ENCODE assay signal across 1 cellular context in the genomic region with DNA sequence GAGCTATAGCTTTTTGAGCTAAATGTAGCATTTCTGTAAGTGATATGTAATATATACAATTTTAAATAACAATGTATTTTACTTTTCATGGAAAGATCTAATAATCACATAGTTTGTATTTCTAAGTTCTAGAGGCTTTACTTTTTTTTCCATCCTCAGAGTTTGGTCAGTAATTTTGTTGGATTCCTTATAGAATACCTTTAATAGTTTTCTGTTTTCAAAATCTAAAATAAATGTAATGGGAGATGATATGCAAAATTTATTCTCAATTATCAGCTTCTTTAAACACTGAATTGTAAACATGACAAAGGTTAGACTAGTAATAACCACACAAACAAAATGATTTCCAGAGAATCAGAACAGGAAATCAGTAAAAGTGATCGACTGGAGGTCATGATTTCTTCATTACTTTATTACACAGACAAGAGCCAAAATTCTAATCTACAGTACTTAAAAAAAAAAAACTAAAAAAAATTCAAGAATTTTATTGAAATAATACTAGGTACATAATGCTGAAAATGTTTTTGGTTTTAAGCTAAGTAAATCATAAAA.
TF ChIP-seq lines count a peak whose summit lies in the region.

No MANE protein-coding gene starts in this region.

TF ChIP-seq in SK-N-SH, 30 proteins besides CTCF, POLR2A, EP300 and RAD21 (continued from another document):
- TF ChIP-seq SMC3 (IDR thresholded peaks at IDR 0.05; ENCODE audit: low read depth, low read length): no peak
- TF ChIP-seq, protein P1, sequence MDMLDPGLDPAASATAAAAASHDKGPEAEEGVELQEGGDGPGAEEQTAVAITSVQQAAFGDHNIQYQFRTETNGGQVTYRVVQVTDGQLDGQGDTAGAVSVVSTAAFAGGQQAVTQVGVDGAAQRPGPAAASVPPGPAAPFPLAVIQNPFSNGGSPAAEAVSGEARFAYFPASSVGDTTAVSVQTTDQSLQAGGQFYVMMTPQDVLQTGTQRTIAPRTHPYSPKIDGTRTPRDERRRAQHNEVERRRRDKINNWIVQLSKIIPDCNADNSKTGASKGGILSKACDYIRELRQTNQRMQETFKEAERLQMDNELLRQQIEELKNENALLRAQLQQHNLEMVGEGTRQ (IDR thresholded peaks at IDR 0.05; ENCODE audit: borderline replicate concordance, low read depth, low read length): no peak
